ENCODE assay signal across 9 cellular contexts in the genomic region with DNA sequence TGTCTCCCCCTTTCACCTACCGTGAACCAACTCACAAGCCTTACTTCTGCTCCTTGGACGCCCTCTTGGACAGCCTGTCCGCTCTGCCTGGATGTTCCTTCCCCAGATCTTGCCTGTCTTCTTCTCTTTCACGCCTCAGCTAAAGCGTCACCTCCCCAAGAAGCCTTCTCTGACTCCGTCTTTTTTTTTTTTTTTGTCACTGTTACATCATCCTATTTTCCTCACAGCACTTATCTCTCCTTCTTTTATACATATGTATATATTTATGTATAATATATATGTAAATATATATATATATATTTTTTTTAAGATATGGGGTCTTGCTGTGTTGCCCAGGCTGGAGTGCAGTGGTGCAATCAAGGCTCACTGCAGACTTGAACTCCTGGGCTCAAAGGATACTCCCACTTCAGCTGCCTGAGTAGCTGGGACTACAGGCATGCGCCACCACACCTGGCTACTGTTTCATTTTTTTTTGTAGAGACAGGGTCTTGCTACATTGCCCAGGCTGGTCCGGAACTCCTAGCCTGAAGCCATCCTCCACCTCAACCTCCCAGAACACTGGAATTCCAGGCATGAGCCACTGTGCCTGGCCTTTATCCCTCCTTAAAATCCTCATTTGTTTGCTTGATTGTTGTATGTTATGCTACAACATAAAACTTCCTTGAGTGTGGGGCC. TPM values are rescaled to one million over a fixed set of nuclear protein-coding genes. Genes with fewer than 3 reads are reported as not detected.
A peak's percentile ranks its signal among the peaks of the same experiment; 100 is the strongest.
DNase-seq lines count a peak whose midpoint lies in the region; ATAC-seq, FAIRE-seq and TF ChIP-seq lines count a peak whose summit lies in the region.
"Had no signal": no experiment of that assay in that cellular context is flagged by ENCODE, and none has a peak within 500 bp of the region (broad histone marks: within the 10 kb centered on the region; RNA-seq: fewer than 3 reads in every experiment).

No MANE protein-coding gene starts in this region.

- ATAC-seq in GM12878, result no peak; the same call in 2 of the 3 replicates
- no peak for ATAC-seq in naive thymus-derived CD4-positive, alpha-beta T cell
- ATAC-seq in GM18870 (IDR thresholded peaks at IDR 0.05; ENCODE audit: unreplicated experiment), result no peak
- ATAC-seq in HG03175 (IDR thresholded peaks at IDR 0.05; ENCODE audit: unreplicated experiment), result no peak

- no peak for TF ChIP-seq RAD21 in GM12878 (IDR thresholded peaks at IDR 0.05; ENCODE audit: insufficient read depth, low read depth, low read length)

- H3K79me1 ChIP-seq in H9 (ENCODE audit: insufficient read depth, low read depth, low read length, poor library complexity, severe bottlenecking), result no peaks in the 10 kb centered on the region

- H3K9me3 ChIP-seq in BLaER1 treated with 17β-estradiol and CSF1 and Interleukin-3, amounts not matched to agents 10 nM and 100 nM (replicated peaks in 1 of 11), result peaks cover 8 to 14% (median 11%) of the 10 kb centered on the region in 11 experiments
- H3K9me3 ChIP-seq in H9 (ENCODE audit: control insufficient read depth, low read depth, low read length), result peaks cover 4% of the 10 kb centered on the region
- peaks cover 2% of the 10 kb centered on the region; the same call in 1 of the 3 replicates for H3K9me3 ChIP-seq in GM12878 (replicated peaks; ENCODE audit: control insufficient read depth, insufficient read depth, low read length)
- no peaks in the 10 kb centered on the region for H3K9me3 ChIP-seq in naive thymus-derived CD4-positive, alpha-beta T cell (ENCODE audit: control insufficient read depth in 2 of 3, low read length in 3 of 3)

- no peaks in the 10 kb centered on the region for H3K23me2 ChIP-seq in H9 (ENCODE audit: insufficient read length, low read depth, low read length, poor library complexity, severe bottlenecking)

- H3K27ac ChIP-seq in BLaER1 treated with 17β-estradiol and CSF1 and Interleukin-3, amounts not matched to agents 10 nM and 100 nM, result peak overlapping the region; percentile 35 to 96 (median 88); a peak in 21 of 22 replicates
- H3K27ac ChIP-seq in H9 (ENCODE audit: insufficient read length, low read depth, low read length), result no peak overlapping the region
- peak overlapping the region; percentile 94 for H3K27ac ChIP-seq in GM12878 (ENCODE audit: control insufficient read depth, insufficient read depth)
- no peak overlapping the region for H3K27ac ChIP-seq in naive thymus-derived CD4-positive, alpha-beta T cell (ENCODE audit: low read depth, low read length)

- H3K4me2 ChIP-seq in BLaER1 treated with 17β-estradiol and CSF1 and Interleukin-3, amounts not matched to agents 10 nM and 100 nM, result peak overlapping the region; percentile 82 to 95 (median 91)
- H3K4me2 ChIP-seq in H9 (ENCODE audit: insufficient read depth, insufficient read length, low read length) (no peak overlapping the region), GM12878 (ENCODE audit: control insufficient read depth, insufficient read depth) (peak overlapping the region; percentile 72)

- no peak overlapping the region for H3K23ac ChIP-seq in H9 (ENCODE audit: insufficient read length, low read depth, low read length)

- H3K27me3 Mint-ChIP-seq in H9 (ENCODE audit: low read depth), result no peaks in the 10 kb centered on the region; the same call in 1 of the 2 replicates
- peaks cover 0 to 28% (median 6%) of the 10 kb centered on the region in 5 donors for H3K27me3 Mint-ChIP-seq in naive thymus-derived CD4-positive, alpha-beta T cell

- H2BK120ac ChIP-seq in H9 (ENCODE audit: low read depth, low read length, poor library complexity, severe bottlenecking), result no peak overlapping the region

- no peak overlapping the region for H2BK20ac ChIP-seq in H9 (ENCODE audit: low read depth, low read length, poor library complexity, severe bottlenecking)

- H3K36me3 Mint-ChIP-seq in H9 (ENCODE audit: insufficient read depth in 1 of 3, low read depth in 3 of 3), result peaks cover 0 to 2% (median 0%) of the 10 kb centered on the region in 3 experiments; a peak in 1 of 7 replicates
- peaks cover 0 to 22% (median 0%) of the 10 kb centered on the region in 5 donors for H3K36me3 Mint-ChIP-seq in naive thymus-derived CD4-positive, alpha-beta T cell

- H3K4me1 ChIP-seq in BLaER1 treated with 17β-estradiol and CSF1 and Interleukin-3, amounts not matched to agents 10 nM and 100 nM, result peaks cover 52 to 75% (median 64%) of the 10 kb centered on the region in 10 experiments
- H3K4me1 ChIP-seq in H9 (ENCODE audit: insufficient read depth, low read length) (no peaks in the 10 kb centered on the region), GM12878 (ENCODE audit: control insufficient read depth, insufficient read depth, low read length) (peaks cover 21% of the 10 kb centered on the region)
- H3K4me1 ChIP-seq in naive thymus-derived CD4-positive, alpha-beta T cell (ENCODE audit: control insufficient read depth in 2 of 2, insufficient read depth in 2 of 2, low read length in 2 of 2), result peaks cover 35 to 36% of the 10 kb centered on the region in 2 donors

- H3K27me3 ChIP-seq in BLaER1 treated with 17β-estradiol and CSF1 and Interleukin-3, amounts not matched to agents 10 nM and 100 nM, result no peaks in the 10 kb centered on the region
- no peaks in the 10 kb centered on the region for H3K27me3 ChIP-seq in H9 (ENCODE audit: insufficient read depth, low read length)
- no peaks in the 10 kb centered on the region for H3K27me3 ChIP-seq in GM12878 (replicated peaks in 1 of 2; ENCODE audit: control insufficient read depth in 2 of 2, insufficient read depth in 2 of 2, low read length in 1 of 2)
- H3K27me3 ChIP-seq in naive thymus-derived CD4-positive, alpha-beta T cell (ENCODE audit: control insufficient read depth in 2 of 2, insufficient read depth in 2 of 2, low read length in 2 of 2), result no peaks in the 10 kb centered on the region

- no TSS peak for BruUV-seq in GM12878 (replicated peaks; lab: Mats Ljungman, UMichigan)

- no peak overlapping the region for H3K4ac ChIP-seq in H9 (ENCODE audit: low read depth, low read length)

- no peak for FAIRE-seq in GM12878 (lab: Jason Lieb, UNC)

- no peak overlapping the region for H3K18ac ChIP-seq in H9 (ENCODE audit: insufficient read length, low read depth, low read length)

- H3K56ac ChIP-seq in H9 (ENCODE audit: insufficient read length, low read depth, low read length), result no peak overlapping the region

- H3K4me3 ChIP-seq in BLaER1 treated with 17β-estradiol and CSF1 and Interleukin-3, amounts not matched to agents 10 nM and 100 nM, result peak overlapping the region; percentile 32 to 59 (median 53); a peak in 17 of 20 replicates
- peak overlapping the region; percentile 44; the same call in 1 of the 2 replicates for H3K4me3 ChIP-seq in GM12878
- peak overlapping the region; percentile 66 for H3K4me3 ChIP-seq in naive thymus-derived CD4-positive, alpha-beta T cell (ENCODE audit: low read length)

- H3K36me3 ChIP-seq in BLaER1 treated with 17β-estradiol and CSF1 and Interleukin-3, amounts not matched to agents 10 nM and 100 nM, result no peaks in the 10 kb centered on the region
- no peaks in the 10 kb centered on the region for H3K36me3 ChIP-seq in GM12878 (ENCODE audit: control insufficient read depth in 2 of 2, insufficient read depth in 2 of 2, low read length in 1 of 2)
- no peaks in the 10 kb centered on the region for H3K36me3 ChIP-seq in naive thymus-derived CD4-positive, alpha-beta T cell (ENCODE audit: control insufficient read depth in 2 of 3, insufficient read depth in 3 of 3, low read length in 3 of 3)

- CTCF ChIA-PET in GM12878 (lab: Yijun Ruan, JAX), result interaction anchor here (0.7 to 2.6 kb wide), 5 partner anchors 10 to 465 kb away, joined by 3 to 10 read pairs (median 5); a partner anchor contains a TSS
- CTCF ChIA-PET in naive thymus-derived CD4-positive, alpha-beta T cell (lab: Charles Lee), result interaction anchor here (1.0 kb wide), 1 partner anchor 30 kb away, joined by 3 read pairs; no protein-coding TSS in a partner anchor

- no peak overlapping the region for H2BK5ac ChIP-seq in H9 (ENCODE audit: insufficient read length, low read length)

- peaks cover under 1 to 2% of the 10 kb centered on the region in 2 experiments; a peak in 2 of 5 replicates for H3K9me3 Mint-ChIP-seq in H9
- peaks cover 0 to 5% (median under 1%) of the 10 kb centered on the region in 11 donors for H3K9me3 Mint-ChIP-seq in naive thymus-derived CD4-positive, alpha-beta T cell

- no peak for TF ChIP-seq POLR2A in GM12878 (IDR thresholded peaks at IDR 0.05; ENCODE audit: low read depth, low read length)

- no peaks in the 10 kb centered on the region for H3K4me1 Mint-ChIP-seq in H9
- H3K4me1 Mint-ChIP-seq in naive thymus-derived CD4-positive, alpha-beta T cell, result peaks cover 38 to 58% (median 50%) of the 10 kb centered on the region in 7 donors

- DNase-seq in H9, result no peak
- no peak for DNase-seq in GM12878 (ENCODE audit: low read depth, low spot score)
- DNase-seq in naive thymus-derived CD4-positive, alpha-beta T cell, result no peak
- DNase-seq in putamen (ENCODE audit: low spot score), result no peak
- DNase-seq in medulla oblongata (ENCODE audit: extremely low spot score), result no peak
- DNase-seq: kidney glomerular epithelial cell had no signal

- H2AFZ ChIP-seq in H9 (ENCODE audit: low read length) (no peak overlapping the region), GM12878 (ENCODE audit: control insufficient read depth, low read depth, low read length) (peak overlapping the region; percentile 78)

- H3K79me2 ChIP-seq in H9 (ENCODE audit: insufficient read depth, low read length) (no peaks in the 10 kb centered on the region), GM12878 (ENCODE audit: control insufficient read depth, insufficient read depth, low read length) (no peaks in the 10 kb centered on the region)

- no peak overlapping the region; the same call in 1 of the 2 replicates for H3K14ac ChIP-seq in H9 (ENCODE audit: insufficient read depth, low read length)

- intact Hi-C loops in GM12878 (cut with micrococcal nuclease; ENCODE audit: unreplicated experiment), result loop anchor here (10.0 kb wide), 1 partner anchor 185 kb away; a partner anchor contains a TSS
- intact Hi-C loops in naive thymus-derived CD4-positive, alpha-beta T cell (cut with micrococcal nuclease), result loop anchor here in 1 of 2 donors (10.0 kb wide), 1 partner anchor 255 kb away; no protein-coding TSS in a partner anchor

- no peak overlapping the region for H2BK12ac ChIP-seq in H9 (ENCODE audit: insufficient read length, low read depth, low read length)

- WGBS in H9 (ENCODE audit: extremely low coverage, insufficient read length, low lambda C conversion rate), result no CpG with 5 or more reads among the region's 8 CpGs
- WGBS in GM12878 (ENCODE audit: insufficient coverage, insufficient replicate concordance, low lambda C conversion rate, missing lambda C conversion rate), result 70% methylated on average over 8 of the region's 8 CpGs

- no peak for TF ChIP-seq EP300 in GM12878 (IDR thresholded peaks at IDR 0.05; ENCODE audit: borderline replicate concordance in 1 of 2, control insufficient read depth in 1 of 2, low read depth in 2 of 2, low read length in 2 of 2)

- no peak overlapping the region for H4K5ac ChIP-seq in H9 (ENCODE audit: insufficient read length, low read depth, low read length)

- in situ Hi-C loops in GM12878 (cut with MboI), result loop anchor here (5.0 kb wide), 1 partner anchor 462 kb away; no protein-coding TSS in a partner anchor

- RAD21 ChIA-PET in GM12878 (lab: Charles Lee; ENCODE audit: unreplicated experiment), result interaction anchor here (0.7 to 1.6 kb wide), 12 partner anchors 8 to 462 kb away, joined by 3 to 8 read pairs (median 4); no protein-coding TSS in a partner anchor

- H3T11ph ChIP-seq in H9 (ENCODE audit: low read length), result no peak overlapping the region

- SMC1A ChIA-PET in GM12878 (lab: Charles Lee; ENCODE audit: uncharacterized antibody, unreplicated experiment), result interaction anchor here (0.9 to 5.1 kb wide), 8 partner anchors 10 to 62 kb away, joined by 3 to 43 read pairs (median 5); no protein-coding TSS in a partner anchor

- H2BK15ac ChIP-seq in H9 (ENCODE audit: low read depth, low read length), result no peak overlapping the region

- POLR2A ChIA-PET in GM12878 (lab: Charles Lee), result interaction anchor here (0.6 to 1.8 kb wide), 6 partner anchors 11 to 374 kb away, joined by 3 to 12 read pairs (median 4); a partner anchor contains a TSS
- POLR2A ChIA-PET in naive thymus-derived CD4-positive, alpha-beta T cell (lab: Charles Lee), result interaction anchor here (0.6 to 2.8 kb wide), 4 partner anchors 16 to 291 kb away, joined by 3 to 13 read pairs (median 7); a partner anchor contains a TSS

- H4K8ac ChIP-seq in H9 (replicated peaks; ENCODE audit: insufficient read length, low read depth, low read length), result peak overlapping the region; percentile 84

- H3K4me3 Mint-ChIP-seq in H9, result no peak overlapping the region
- H3K4me3 Mint-ChIP-seq in naive thymus-derived CD4-positive, alpha-beta T cell, result peak overlapping the region; percentile 70 to 90 (median 82)

- H4K91ac ChIP-seq in H9 (ENCODE audit: insufficient read length, low read depth, low read length), result no peak overlapping the region

- no peak overlapping the region for H2AK5ac ChIP-seq in H9 (ENCODE audit: insufficient read length, low read length)

- H3K27ac Mint-ChIP-seq in H9, result no peak overlapping the region
- peak overlapping the region in 7 of 9 donors; percentile 60 to 94 (median 86) for H3K27ac Mint-ChIP-seq in naive thymus-derived CD4-positive, alpha-beta T cell

- H4K20me1 ChIP-seq in BLaER1 treated with 17β-estradiol and CSF1 and Interleukin-3, amounts not matched to agents 10 nM and 100 nM, result no peaks in the 10 kb centered on the region
- H4K20me1 ChIP-seq in H9 (ENCODE audit: control insufficient read depth, insufficient read depth, insufficient read length), result no peaks in the 10 kb centered on the region
- no peaks in the 10 kb centered on the region for H4K20me1 ChIP-seq in GM12878 (ENCODE audit: control insufficient read depth, insufficient read depth)

- H3K9ac ChIP-seq in BLaER1 treated with 17β-estradiol and CSF1 and Interleukin-3, amounts not matched to agents 10 nM and 100 nM, result peak overlapping the region; percentile 19 to 82 (median 75); a peak in 21 of 22 replicates
- no peak overlapping the region for H3K9ac ChIP-seq in H9 (ENCODE audit: extremely low read depth, insufficient read length, low read length)
- peak overlapping the region; percentile 66 for H3K9ac ChIP-seq in GM12878 (ENCODE audit: control insufficient read depth, insufficient read depth, low read length)

- TF ChIP-seq CTCF in H9 (conservative IDR thresholded peaks at IDR 0.05) (no peak), GM12878 (IDR thresholded peaks at IDR 0.05 in 2 of 3, conservative IDR thresholded peaks at IDR 0.05 in 1 of 3; ENCODE audit: control insufficient read depth in 2 of 3, extremely low read depth in 1 of 3, insufficient read depth in 1 of 3, low read depth in 3 of 3, low read length in 3 of 3) (no peak)

RNA-seq across cellular contexts. Expression of a gene that starts 16.5 kb away (rescaled TPM):
- 23.9 and 26.2 TPM in 2 replicates for total RNA-seq in H9 (2021)
- total RNA-seq in GM12878 (2013; cell fraction: nucleolus; rRNA removed), result 45.2 and 53.2 TPM in 2 replicates
- 15.2 and 16.2 TPM in 2 replicates for total RNA-seq in GM12878 (2014; rRNA removed)
- total RNA-seq in GM12878 (2014; rRNA removed; fragmentation: Illumina TruSeq; extraction: Trizol), result 10.2 and 12.6 TPM in 2 replicates
- total RNA-seq in GM12878 (2021), result 11.8 and 13.1 TPM in 2 replicates
- 11.1 TPM for polyA plus RNA-seq in GM12878 (2011; ENCODE audit: low read depth)
- polyA plus RNA-seq in GM12878 (2011; rRNA removed), result 22.9 and 27.3 TPM in 2 replicates
- polyA plus RNA-seq in GM12878 (2011; cell fraction: cytosol; rRNA removed), result 12.5 and 13.5 TPM in 2 replicates
- 24.3 and 25.1 TPM in 2 replicates for polyA plus RNA-seq in GM12878 (2011; cell fraction: nucleus; rRNA removed)
- polyA plus RNA-seq in GM12878 (2012), result 11.2 and 11.3 TPM in 2 replicates
- polyA plus RNA-seq in GM12878 (2014; fragmentation: Illumina TruSeq; extraction: Trizol), result 14.1 and 16.4 TPM in 2 replicates
- polyA plus RNA-seq in GM12878 (2014; fragmentation: Nextera tagmentation; extraction: Ambion mirVana), result 10 to 100 TPM; 11.4 to 13.1 TPM
- 12.4 and 12.5 TPM in 2 replicates for polyA plus RNA-seq in GM12878 (2014; rRNA removed)
- polyA plus RNA-seq in GM12878 (2016; fragmentation: Nextera tagmentation; extraction: Ambion mirVana), result 10 to 100 TPM; 16.1 to 16.6 TPM
- 21.2 and 23.3 TPM in 2 replicates for polyA minus RNA-seq in GM12878 (2011; rRNA and poly(A)+ RNA removed)
- 4.4 and 5.6 TPM in 2 replicates for polyA minus RNA-seq in GM12878 (2011; cell fraction: cytosol; rRNA and poly(A)+ RNA removed)
- polyA minus RNA-seq in GM12878 (2011; cell fraction: nucleus; rRNA and poly(A)+ RNA removed), result 9.3 and 20.3 TPM in 2 replicates
- 100 to 1,000 TPM in 2 of 5 experiments, 10 to 100 TPM in 3; 42.9 to 122 (median 66.7) TPM for total RNA-seq in naive thymus-derived CD4-positive, alpha-beta T cell
- polyA plus RNA-seq in naive thymus-derived CD4-positive, alpha-beta T cell, result 100 to 1,000 TPM; 102 to 130 TPM

Comparison
In these comparisons a context has a peak if more than half of its experiments do, and no peak if none do; other contexts are left out.
1. H3K27ac ChIP-seq: peak in BLaER1 treated with 17β-estradiol and CSF1 and Interleukin-3, amounts not matched to agents 10 nM and 100 nM (11 of 11) and GM12878 (single experiment); none in H9 (single experiment) and naive thymus-derived CD4-positive, alpha-beta T cell (single experiment).
2. H3K27ac Mint-ChIP-seq: peak in naive thymus-derived CD4-positive, alpha-beta T cell (7 of 9); none in H9 (0 of 3).
3. H3K4me3 Mint-ChIP-seq: peak in naive thymus-derived CD4-positive, alpha-beta T cell (10 of 10); none in H9 (0 of 2).
4. Peak in every context shown above with its lines, with median percentiles within 50 percentile points of each other: H3K4me3 ChIP-seq.